Comparison of ENCODE assay signal across 1 cellular context in the genomic region with DNA sequence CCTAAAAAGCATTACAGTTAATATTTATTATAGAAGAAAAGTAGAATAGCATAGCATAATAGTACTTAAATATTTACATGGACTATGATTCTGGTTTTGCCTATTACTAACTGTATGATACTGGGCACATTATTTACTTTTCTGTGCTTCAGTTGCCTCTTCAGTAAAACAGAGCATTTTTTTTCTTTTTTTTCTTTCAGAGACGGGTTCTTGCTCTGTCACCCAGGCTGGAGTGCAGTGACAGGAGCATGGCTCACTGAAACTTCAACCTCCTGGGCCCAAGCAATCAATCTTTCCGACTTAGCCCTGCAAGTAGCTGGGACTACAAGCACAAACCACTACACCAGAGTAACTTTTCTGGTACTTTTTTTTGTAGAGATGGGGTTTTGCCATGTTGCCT.
TF ChIP-seq lines count a peak whose summit lies in the region.

No MANE protein-coding gene starts in this region.

TF ChIP-seq in WTC11, 78 proteins besides CTCF, POLR2A, EP300 and RAD21 (continued from another document):
- TF ChIP-seq, protein P1, sequence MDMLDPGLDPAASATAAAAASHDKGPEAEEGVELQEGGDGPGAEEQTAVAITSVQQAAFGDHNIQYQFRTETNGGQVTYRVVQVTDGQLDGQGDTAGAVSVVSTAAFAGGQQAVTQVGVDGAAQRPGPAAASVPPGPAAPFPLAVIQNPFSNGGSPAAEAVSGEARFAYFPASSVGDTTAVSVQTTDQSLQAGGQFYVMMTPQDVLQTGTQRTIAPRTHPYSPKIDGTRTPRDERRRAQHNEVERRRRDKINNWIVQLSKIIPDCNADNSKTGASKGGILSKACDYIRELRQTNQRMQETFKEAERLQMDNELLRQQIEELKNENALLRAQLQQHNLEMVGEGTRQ (CRISPR knock-in tag; IDR thresholded peaks at IDR 0.05) = no peak
- TF ChIP-seq KAT7 (CRISPR knock-in tag; IDR thresholded peaks at IDR 0.05; ENCODE audit: borderline replicate concordance) = no peak
